In the genomic region with DNA sequence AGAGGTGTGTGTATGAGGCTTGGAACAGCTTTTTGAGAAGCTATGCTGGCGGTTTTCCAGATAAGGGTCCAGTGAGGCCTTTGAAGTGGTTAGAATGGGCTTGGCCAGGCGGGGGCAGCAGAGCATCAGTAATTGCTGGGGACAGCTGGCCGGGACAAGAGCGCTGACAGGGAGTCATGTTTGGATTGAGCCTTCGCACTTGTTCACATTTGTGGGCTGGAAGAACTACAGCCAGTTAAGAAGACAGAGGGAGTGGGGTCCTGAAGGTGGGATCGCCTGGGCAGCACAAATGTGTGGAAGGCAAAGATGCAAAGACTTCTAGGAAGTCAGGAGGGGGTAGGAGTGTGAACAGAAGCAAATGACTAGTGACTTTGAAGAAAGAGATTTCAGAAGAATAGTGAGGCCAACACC, we compare ENCODE assay signal across 9 cellular contexts. TPM values are rescaled to one million over a fixed set of nuclear protein-coding genes. Genes with fewer than 3 reads are reported as not detected.
A peak's percentile ranks its signal among the peaks of the same experiment; 100 is the strongest.
DNase-seq lines count a peak whose midpoint lies in the region; ATAC-seq and TF ChIP-seq lines count a peak whose summit lies in the region.
"Had no signal": no experiment of that assay in that cellular context is flagged by ENCODE, and none has a peak within 500 bp of the region (broad histone marks: within the 10 kb centered on the region; RNA-seq: fewer than 3 reads in every experiment).

No MANE protein-coding gene starts in this region.

- DNase-seq in DMS153 treated with DMSO at 0.1 percent for 48 hours (lab: John Stamatoyannopoulos, UW; ENCODE audit: unreplicated experiment): peak; percentile 41
- peak; percentile 23 for DNase-seq in OCI-M2 (lab: John Stamatoyannopoulos, UW; ENCODE audit: unreplicated experiment)
- DNase-seq in activated T-cell treated with anti-CD3 and anti-CD28 coated beads for 48 hours (ENCODE audit: low read depth): peak; percentile 61
- DNase-seq in esophagus muscularis mucosa (ENCODE audit: extremely low spot score): peak; percentile 95
- DNase-seq in natural killer cell: peak; percentile 72
- DNase-seq in stimulated activated naive CD4-positive, alpha-beta T cell (lab: John Stamatoyannopoulos, UW): peak; percentile 1 to 39 (median 27)

- intact Hi-C loops in esophagus muscularis mucosa (cut with DNase I) (loop anchor here (2.0 to 10.0 kb wide), 2 partner anchors 74 to 730 kb away; no protein-coding TSS in a partner anchor), natural killer cell (cut with micrococcal nuclease) (loop anchor here (1.0 to 2.0 kb wide), 3 partner anchors 75 to 824 kb away; no protein-coding TSS in a partner anchor)

- no peaks in the 10 kb centered on the region for H3K4me1 Mint-ChIP-seq in natural killer cell

- peak; percentile 95 for ATAC-seq in GM21576 (IDR thresholded peaks at IDR 0.05; ENCODE audit: unreplicated experiment)
- peak; percentile 84 to 98 (median 92) for ATAC-seq in natural killer cell

- no peak overlapping the region for H3K4me3 Mint-ChIP-seq in natural killer cell
- H3K4me3 Mint-ChIP-seq: dendritic cell treated with granulocyte-macrophage colony-stimulating factor and Interleukin-4, amounts not matched to agents 40 ng/mL and 50 ng/mL, for 4 days had no signal

- no peak for TF ChIP-seq POLR2A in esophagus muscularis mucosa (IDR thresholded peaks at IDR 0.05; ENCODE audit: low read depth)

- TF ChIP-seq RAD21 in Ishikawa (IDR thresholded peaks at IDR 0.05; ENCODE audit: low read depth): peak; percentile 96

- no peaks in the 10 kb centered on the region for H3K27me3 ChIP-seq in esophagus muscularis mucosa

- H3K9me3 Mint-ChIP-seq in natural killer cell: no peaks in the 10 kb centered on the region

- peaks cover 25 to 34% of the 10 kb centered on the region in 2 donors for H3K27me3 Mint-ChIP-seq in natural killer cell (ENCODE audit: low read depth in 2 of 2)

- H3K27ac Mint-ChIP-seq in natural killer cell: no peak overlapping the region
- H3K27ac Mint-ChIP-seq: dendritic cell treated with granulocyte-macrophage colony-stimulating factor and Interleukin-4, amounts not matched to agents 40 ng/mL and 50 ng/mL, for 4 days had no signal

- H3K27ac ChIP-seq in esophagus muscularis mucosa (replicated peaks in 1 of 4): no peak overlapping the region

- no peak for TF ChIP-seq EP300 in Ishikawa (IDR thresholded peaks at IDR 0.05; ENCODE audit: borderline replicate concordance)
- no peak for TF ChIP-seq EP300 in esophagus muscularis mucosa (IDR thresholded peaks at IDR 0.05)

- whole genome bisulfite sequencing in esophagus muscularis mucosa: 3% methylated on average over 6 of the region's 6 CpGs

- H3K36me3 Mint-ChIP-seq in natural killer cell: no peaks in the 10 kb centered on the region

- TF ChIP-seq CTCF in esophagus muscularis mucosa (IDR thresholded peaks at IDR 0.05): peak; percentile 70 to 79 (median 77)
- TF ChIP-seq CTCF in natural killer cell (IDR thresholded peaks at IDR 0.05): peak; percentile 81

- H3K36me3 ChIP-seq in esophagus muscularis mucosa: no peaks in the 10 kb centered on the region

- no peaks in the 10 kb centered on the region for H3K9me3 ChIP-seq in esophagus muscularis mucosa

- no peak overlapping the region for H3K4me3 ChIP-seq in esophagus muscularis mucosa

- H3K4me1 ChIP-seq in esophagus muscularis mucosa: peaks cover 0 to 8% (median 5%) of the 10 kb centered on the region in 4 donors

TF ChIP-seq in Ishikawa, 13 proteins besides CTCF, POLR2A, EP300 and RAD21:
- TF ChIP-seq USF1 (IDR thresholded peaks at IDR 0.05) (no peak), NFIC (IDR thresholded peaks at IDR 0.05) (peak; percentile 55; the same call in 1 of the 2 replicates), TCF12 (IDR thresholded peaks at IDR 0.05; ENCODE audit: low read depth) (no peak), YY1 (IDR thresholded peaks at IDR 0.05; ENCODE audit: low read depth) (no peak)
- TF ChIP-seq, protein P1, sequence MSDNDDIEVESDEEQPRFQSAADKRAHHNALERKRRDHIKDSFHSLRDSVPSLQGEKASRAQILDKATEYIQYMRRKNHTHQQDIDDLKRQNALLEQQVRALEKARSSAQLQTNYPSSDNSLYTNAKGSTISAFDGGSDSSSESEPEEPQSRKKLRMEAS (IDR thresholded peaks at IDR 0.05): no peak

RNA-seq across cellular contexts. Expression of gene SDHAF3, which starts 12.8 kb away (rescaled TPM):
- total RNA-seq in esophagus muscularis mucosa (10 to 100 TPM in 1 of 4 donors, 1 to 10 TPM in 3; 4.0 to 10.4 (median 8.1) TPM), natural killer cell (10 to 100 TPM in 2 of 3 donors, 1 to 10 TPM in 1; 7.3 to 10.4 (median 10.1) TPM)

Comparison
In these comparisons a context has a peak if more than half of its experiments do, and no peak if none do; other contexts are left out.
1. DNase-seq: peak in every context shown above with its lines; median percentile 95 in esophagus muscularis mucosa; 72 in natural killer cell; 61 in activated T-cell treated with anti-CD3 and anti-CD28 coated beads for 48 hours; 41 in DMS153 treated with DMSO at 0.1 percent for 48 hours; 27 in stimulated activated naive CD4-positive, alpha-beta T cell; 23 in OCI-M2.